ENCODE assay signal across 30 cellular contexts in genomic region chr2:118718921-118719320, GRCh38.
"Had no signal": no experiment of that assay in that cellular context is flagged by ENCODE, and none has a peak within 500 bp of the region (broad histone marks: within the 10 kb centered on the region; RNA-seq: fewer than 3 reads in every experiment).

No MANE protein-coding gene starts in this region.

- H3K27me3 ChIP-seq: brain microvascular endothelial cell, Peyer's patch had no signal

- H3K36me3 ChIP-seq: brain microvascular endothelial cell, Peyer's patch, WERI-Rb-1 had no signal

- ATAC-seq: activated CD8-positive, alpha-beta memory T cell treated with anti-CD3 and anti-CD28 coated beads, Interleukin-2, amount 10 ng/mL, durations not matched to agents 7 days and 5 days had no signal

- H3K4me1 ChIP-seq: Peyer's patch had no signal

- H3K27ac ChIP-seq: brain microvascular endothelial cell, Peyer's patch, WERI-Rb-1 had no signal

- H3K4me3 ChIP-seq: Peyer's patch had no signal

- H3K9me3 ChIP-seq: Peyer's patch had no signal

- DNase-seq: activated CD4-positive, alpha-beta memory T cell treated with anti-CD3 and anti-CD28 coated beads, Interleukin-2, amount 10 ng/mL, durations not matched to agents 7 days and 5 days; activated CD4-positive, alpha-beta T cell treated with anti-CD3 and anti-CD28 coated beads for 1 hour; activated CD4-positive, alpha-beta T cell treated with anti-CD3 and anti-CD28 coated beads for 48 hours; activated CD4-positive, CD25-positive, alpha-beta regulatory T cell; activated CD8-positive, alpha-beta memory T cell treated with anti-CD3 and anti-CD28 coated beads for 24 hours; activated CD8-positive, alpha-beta memory T cell treated with anti-CD3 and anti-CD28 coated beads, Interleukin-2, amount 10 ng/mL, durations not matched to agents 7 days and 5 days; activated CD8-positive, alpha-beta memory T cell treated with anti-CD3 and anti-CD28 coated beads, Interleukin-2, amount 50 U/mL, for 48 hours; activated effector memory CD4-positive, alpha-beta T cell treated with Interleukin-2 at 50 U/mL for 16 hours; activated naive CD4-positive, alpha-beta T cell; activated naive CD4-positive, alpha-beta T cell treated with anti-CD3 and anti-CD28 coated beads, Interleukin-2, amount 50 U/mL, for 16 hours; activated naive CD8-positive, alpha-beta T cell treated with anti-CD3 and anti-CD28 coated beads for 36 hours; activated T-cell treated with anti-CD3 and anti-CD28 coated beads, Interleukin-2, amount 50 U/mL, for 48 hours; amniotic stem cell; aorta; brain microvascular endothelial cell; NCI-H1105; NCI-H1417 treated with DMSO at 0.1 percent for 48 hours; NCI-H187 treated with DMSO at 0.1 percent for 48 hours; NCI-H2081; NCI-H226; NCI-H446 treated with DMSO at 0.1 percent for 48 hours; NCI-H524 treated with DMSO at 0.1 percent for 48 hours; Peyer's patch; Right ventricle myocardium superior; RPMI8226; SW 1271; T-helper 1 cell; T-helper 2 cell; T-helper 9 cell; WERI-Rb-1 had no signal
